In genomic region chr17:8222630-8223355, GRCh38 we compare ENCODE assay signal across 1 cellular context.
TF ChIP-seq lines count a peak whose summit lies in the region.

No MANE protein-coding gene starts in this region.

TF ChIP-seq in H1, 55 proteins besides CTCF, POLR2A, EP300 and RAD21:
- TF ChIP-seq SAP30 (IDR thresholded peaks at IDR 0.05; ENCODE audit: insufficient read depth, insufficient replicate concordance, low read length) (peak; percentile 82), SIN3A (conservative IDR thresholded peaks at IDR 0.05 in 1 of 2, IDR thresholded peaks at IDR 0.05 in 1 of 2; ENCODE audit: low read depth in 1 of 2, low read length in 2 of 2) (0 out of 4 replicates have a peak, but pooled peaks have one; percentile 29 to 39), POU5F1 (IDR thresholded peaks at IDR 0.05; ENCODE audit: low read depth, low read length) (no peak), HDAC2 (IDR thresholded peaks at IDR 0.05; ENCODE audit: borderline replicate concordance in 1 of 2, low read depth in 2 of 2, low read length in 2 of 2) (no peak), CBX8 (IDR thresholded peaks at IDR 0.05; ENCODE audit: borderline replicate concordance, low read depth, low read length) (no peak), BCL11A (IDR thresholded peaks at IDR 0.05; ENCODE audit: low read depth in 2 of 2, low read length in 2 of 2) (no peak), NRF1 (IDR thresholded peaks at IDR 0.05; ENCODE audit: low read depth, low read length) (peak; percentile 41; the same call in 1 of the 2 replicates), SIRT6 (IDR thresholded peaks at IDR 0.05; ENCODE audit: low read length) (no peak), SP4 (IDR thresholded peaks at IDR 0.05; ENCODE audit: low read length) (peak; percentile 18), TEAD4 (IDR thresholded peaks at IDR 0.05; ENCODE audit: low read depth, low read length) (peak; percentile 87), BRCA1 (IDR thresholded peaks at IDR 0.05; ENCODE audit: low read depth, low read length) (no peak), CHD2 (IDR thresholded peaks at IDR 0.05; ENCODE audit: low read length) (no peak), GABPA (IDR thresholded peaks at IDR 0.05; ENCODE audit: borderline replicate concordance, insufficient read depth, low read length) (no peak; the same call in 1 of the 2 replicates), CEBPB (IDR thresholded peaks at IDR 0.05; ENCODE audit: low read depth, low read length) (peak; percentile 36), RBBP5 (IDR thresholded peaks at IDR 0.05; ENCODE audit: borderline replicate concordance, low read depth, low read length) (peak; percentile 39; the same call in 1 of the 2 replicates), SP1 (IDR thresholded peaks at IDR 0.05; ENCODE audit: low read depth, low read length) (no peak), PHF8 (conservative IDR thresholded peaks at IDR 0.05; ENCODE audit: low read depth, low read length) (peak; percentile 29; the same call in 1 of the 2 replicates), TAF1 (IDR thresholded peaks at IDR 0.05; ENCODE audit: low read depth, low read length) (peak; percentile 65), ASH2L (IDR thresholded peaks at IDR 0.05; ENCODE audit: low read length) (peak; percentile 90), EZH2 (IDR thresholded peaks at IDR 0.05; ENCODE audit: low read depth, low read length, severe bottlenecking) (no peak), RXRA (IDR thresholded peaks at IDR 0.05; ENCODE audit: insufficient read depth, low read depth, low read length) (no peak), YY1 (IDR thresholded peaks at IDR 0.05; ENCODE audit: low read depth, low read length) (peak; percentile 81), TBP (IDR thresholded peaks at IDR 0.05; ENCODE audit: low read depth, low read length) (peak; percentile 100), RFX5 (IDR thresholded peaks at IDR 0.05; ENCODE audit: borderline replicate concordance, low read depth, low read length) (no peak), KDM4A (IDR thresholded peaks at IDR 0.05; ENCODE audit: low read depth, low read length, severe bottlenecking) (no peak), RNF2 (IDR thresholded peaks at IDR 0.05; ENCODE audit: borderline replicate concordance, low read depth, low read length, missing control alignments, poor library complexity, severe bottlenecking) (no peak), ZNF274 (IDR thresholded peaks at IDR 0.05; ENCODE audit: borderline replicate concordance, extremely low read depth, low read length) (no peak), EGR1 (IDR thresholded peaks at IDR 0.05; ENCODE audit: borderline replicate concordance, low read depth, low read length) (peak; percentile 86), KDM5A (IDR thresholded peaks at IDR 0.05; ENCODE audit: low read length) (no peak), ATF2 (IDR thresholded peaks at IDR 0.05; ENCODE audit: low read length) (no peak; the same call in 1 of the 2 replicates), CREB1 (IDR thresholded peaks at IDR 0.05) (peak; percentile 69), POLR2AphosphoS5 (IDR thresholded peaks at IDR 0.05; ENCODE audit: low read depth, low read length) (no peak; the same call in 1 of the 2 replicates), BACH1 (IDR thresholded peaks at IDR 0.05; ENCODE audit: low read length) (no peak)
- TF ChIP-seq, protein P1, sequence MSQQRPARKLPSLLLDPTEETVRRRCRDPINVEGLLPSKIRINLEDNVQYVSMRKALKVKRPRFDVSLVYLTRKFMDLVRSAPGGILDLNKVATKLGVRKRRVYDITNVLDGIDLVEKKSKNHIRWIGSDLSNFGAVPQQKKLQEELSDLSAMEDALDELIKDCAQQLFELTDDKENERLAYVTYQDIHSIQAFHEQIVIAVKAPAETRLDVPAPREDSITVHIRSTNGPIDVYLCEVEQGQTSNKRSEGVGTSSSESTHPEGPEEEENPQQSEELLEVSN (IDR thresholded peaks at IDR 0.05), result 0 out of 2 replicates have a peak, but pooled peaks have one; percentile 2
- TF ChIP-seq, protein P2, sequence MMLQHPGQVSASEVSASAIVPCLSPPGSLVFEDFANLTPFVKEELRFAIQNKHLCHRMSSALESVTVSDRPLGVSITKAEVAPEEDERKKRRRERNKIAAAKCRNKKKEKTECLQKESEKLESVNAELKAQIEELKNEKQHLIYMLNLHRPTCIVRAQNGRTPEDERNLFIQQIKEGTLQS (IDR thresholded peaks at IDR 0.05; ENCODE audit: insufficient read depth, low read depth, low read length), result no peak
TF ChIP-seq in H1: peak in this region for 15.
